Comparison of ENCODE assay signal across 8 cellular contexts in the genomic region with DNA sequence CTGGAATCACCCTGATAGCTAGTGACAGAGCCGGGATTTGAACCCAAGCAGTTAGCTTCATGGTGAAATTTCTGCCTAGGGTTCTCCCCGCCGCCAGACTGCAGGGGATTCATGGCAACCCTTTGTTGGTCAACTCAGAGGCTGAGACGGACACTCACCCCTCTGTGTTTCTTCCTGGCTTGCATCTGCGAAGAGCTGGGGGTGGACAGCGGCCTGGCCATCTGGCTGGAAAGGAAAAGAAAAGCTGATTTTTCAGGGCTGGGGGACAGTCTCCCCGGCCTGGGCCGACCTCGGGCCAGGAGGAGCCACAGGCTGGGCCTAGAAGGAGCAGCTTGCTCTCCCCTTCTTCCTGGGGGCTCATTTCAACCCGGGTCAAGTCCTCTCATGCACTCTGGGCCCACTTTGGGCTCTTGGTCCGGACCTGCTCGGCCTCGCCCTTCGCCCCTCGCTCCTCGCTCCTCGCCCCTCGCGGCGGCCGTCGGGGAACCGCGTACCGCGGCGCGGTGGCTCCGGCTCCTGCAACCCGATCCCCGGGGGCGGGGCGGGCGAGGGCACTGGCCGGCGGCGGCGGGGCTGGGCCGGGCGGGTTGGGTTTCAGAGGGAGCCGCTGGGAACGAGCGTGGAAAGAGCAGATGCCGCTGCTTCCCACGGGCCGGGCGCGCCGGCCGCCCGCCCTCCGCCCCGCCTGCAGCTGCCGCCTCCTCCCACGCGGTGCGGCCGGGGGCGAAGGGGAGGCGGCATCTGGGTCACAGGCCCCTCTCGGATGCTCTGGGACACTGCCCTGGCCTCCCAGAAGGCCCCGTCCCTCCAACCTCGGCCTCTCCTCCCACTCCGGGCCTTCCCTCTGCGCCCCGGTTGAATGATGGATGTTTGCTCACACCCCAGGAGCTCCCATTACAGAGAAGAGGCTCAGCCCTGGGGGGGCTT. TPM values are rescaled to one million over a fixed set of nuclear protein-coding genes. Genes with fewer than 3 reads are reported as not detected.
DNase-seq lines count a peak whose midpoint lies in the region; ATAC-seq and TF ChIP-seq lines count a peak whose summit lies in the region.

No MANE protein-coding gene starts in this region.

- TF ChIP-seq EP300 in suprapubic skin (IDR thresholded peaks at IDR 0.05): no peak

- peaks cover 5% of the 10 kb centered on the region; the same call in 1 of the 2 replicates for H3K4me1 ChIP-seq in HUES64 (ENCODE audit: insufficient read depth, low read length)
- H3K4me1 ChIP-seq in suprapubic skin: peaks cover 13% of the 10 kb centered on the region

- H3K9me3 ChIP-seq in HUES64 (ENCODE audit: insufficient read depth, low read depth, low read length): no peaks in the 10 kb centered on the region
- no peaks in the 10 kb centered on the region for H3K9me3 ChIP-seq in suprapubic skin

- H3K27ac ChIP-seq in HUES64 (ENCODE audit: low read depth, low read length) (no peak overlapping the region), coronary artery (peak overlapping the region; percentile 90 to 96), suprapubic skin (no peak overlapping the region)

- 12% methylated on average over 66 of the region's 66 CpGs for WGBS in HUES64
- 65% methylated on average over 10 of the region's 66 CpGs for WGBS in suprapubic skin

- no peak for TF ChIP-seq POLR2A in suprapubic skin (IDR thresholded peaks at IDR 0.05)

- H3K27me3 ChIP-seq in HUES64 (ENCODE audit: insufficient read depth, low read length) (peaks cover 90% of the 10 kb centered on the region), suprapubic skin (peaks cover 28% of the 10 kb centered on the region)

- no peak overlapping the region for H3K9ac ChIP-seq in HUES64 (ENCODE audit: low read depth, low read length)

- no peak for TF ChIP-seq CTCF in coronary artery (IDR thresholded peaks at IDR 0.05)
- TF ChIP-seq CTCF in suprapubic skin (IDR thresholded peaks at IDR 0.05): no peak

- ATAC-seq in left colon (peak; percentile 52), HG03039 (IDR thresholded peaks at IDR 0.05; ENCODE audit: unreplicated experiment) (no peak)

- DNase-seq in coronary artery (ENCODE audit: low spot score) (peak; percentile 91), left colon (peak in 1 of 2 donors; percentile 30), suprapubic skin (ENCODE audit: low spot score in 2 of 2) (peak in 1 of 2 donors; percentile 68), DMS 273 treated with DMSO at 0.1 percent for 48 hours (lab: John Stamatoyannopoulos, UW) (no peak)
- no peak for DNase-seq in activated CD4-positive, CD25-positive, alpha-beta regulatory T cell (lab: John Stamatoyannopoulos, UW)
- no peak for DNase-seq in central memory CD4-positive, alpha-beta T cell

- H3K36me3 ChIP-seq in HUES64 (ENCODE audit: insufficient read depth, low read length) (no peaks in the 10 kb centered on the region), suprapubic skin (no peaks in the 10 kb centered on the region)

- intact Hi-C loops in left colon (cut with DNase I, micrococcal nuclease): no loop called here

- H3K4me3 ChIP-seq in HUES64 (ENCODE audit: low read length) (peak overlapping the region; percentile 44), coronary artery (peak overlapping the region; percentile 78), suprapubic skin (peak overlapping the region; percentile 5)

RNA-seq across cellular contexts. Expression of gene HEYL, which starts 6.7 kb away (rescaled TPM):
- polyA plus RNA-seq in HUES64 (2013, experiment 1 of 2): 1.5 TPM
- polyA plus RNA-seq in HUES64 (2013, experiment 2 of 2): 3.6 TPM
- total RNA-seq in left colon (1 to 10 TPM; 1.3 to 1.9 TPM), suprapubic skin (1 to 10 TPM; 1.3 to 3.0 (median 1.8) TPM)

RNA-seq across cellular contexts. Expression of gene NT5C1A, which starts 39.2 kb away (rescaled TPM):
- not detected for polyA plus RNA-seq in HUES64 (2013, experiment 1 of 2)
- polyA plus RNA-seq in HUES64 (2013, experiment 2 of 2): not detected
- total RNA-seq in left colon (not detected), suprapubic skin (not detected)

RNA-seq across cellular contexts. Expression of gene PABPC4, which starts 56.2 kb away (rescaled TPM):
- polyA plus RNA-seq in HUES64 (2013, experiment 1 of 2): 166 TPM
- 165 TPM for polyA plus RNA-seq in HUES64 (2013, experiment 2 of 2)
- total RNA-seq in left colon (100 to 1,000 TPM; 127 to 131 TPM), suprapubic skin (100 to 1,000 TPM; 133 to 187 (median 144) TPM)

RNA-seq across cellular contexts. Expression of gene HPCAL4, which starts 58.5 kb away (rescaled TPM):
- polyA plus RNA-seq in HUES64 (2013, experiment 1 of 2): 0.25 TPM
- 0.44 TPM for polyA plus RNA-seq in HUES64 (2013, experiment 2 of 2)
- total RNA-seq in left colon (under 1 TPM in 1 of 2 donors, not detected in 1; 0.06 TPM), suprapubic skin (under 1 TPM in 1 of 4 donors, not detected in 3; 0.55 TPM)

Comparison
In these comparisons a context has a peak if more than half of its experiments do, and no peak if none do; other contexts are left out.
1. H3K27ac ChIP-seq: peak in coronary artery (2 of 2); none in HUES64 (single experiment) and suprapubic skin (single experiment).
2. H3K4me3 ChIP-seq: peak in every context shown above with its lines; median percentile 78 in coronary artery; 44 in HUES64; 5 in suprapubic skin.